ENCODE assay signal across 20 cellular contexts in the genomic region with DNA sequence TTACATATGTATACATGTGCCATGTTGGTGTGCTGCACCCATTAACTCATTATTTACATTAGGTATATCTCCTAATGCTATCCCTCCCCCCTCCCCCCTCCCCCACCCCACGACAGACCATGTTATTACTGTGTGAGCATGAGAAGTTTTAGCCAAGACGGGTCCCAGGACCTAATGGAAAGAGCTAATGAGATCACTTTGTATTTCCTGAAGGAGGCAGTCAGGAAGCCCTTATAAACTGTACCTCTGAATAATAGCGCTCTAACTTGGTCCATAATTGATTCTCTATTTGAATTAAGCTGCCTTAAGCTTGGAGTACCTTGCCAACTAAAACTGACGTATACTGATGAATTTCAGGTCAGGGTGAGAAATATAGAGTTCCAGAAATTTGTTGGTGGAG. TPM values are rescaled to one million over a fixed set of nuclear protein-coding genes. Genes with fewer than 3 reads are reported as not detected.
DNase-seq lines count a peak whose midpoint lies in the region; ATAC-seq and TF ChIP-seq lines count a peak whose summit lies in the region.
"Had no signal": no experiment of that assay in that cellular context is flagged by ENCODE, and none has a peak within 500 bp of the region (broad histone marks: within the 10 kb centered on the region; RNA-seq: fewer than 3 reads in every experiment).

No MANE protein-coding gene starts in this region.

- H3K36me3 ChIP-seq in SJSA1: no peaks in the 10 kb centered on the region
- no peaks in the 10 kb centered on the region for H3K36me3 ChIP-seq in gastroesophageal sphincter
- H3K36me3 ChIP-seq in skeletal muscle satellite cell (ENCODE audit: insufficient read depth, low read length): no peaks in the 10 kb centered on the region
- no peaks in the 10 kb centered on the region for H3K36me3 ChIP-seq in MG63
- H3K36me3 ChIP-seq: BE2C had no signal

- H3K4me2 ChIP-seq in skeletal muscle satellite cell (ENCODE audit: low read length): peak overlapping the region; percentile 89

- peaks cover 20% of the 10 kb centered on the region for H3K4me1 ChIP-seq in SJSA1 (replicated peaks)
- H3K4me1 ChIP-seq in gastroesophageal sphincter: peaks cover 0 to 20% (median 0%) of the 10 kb centered on the region in 3 donors
- H3K4me1 ChIP-seq in skeletal muscle satellite cell (ENCODE audit: control insufficient read depth, insufficient read depth, low read length): peaks cover 10% of the 10 kb centered on the region
- H3K4me1 ChIP-seq: BE2C, Caco-2 had no signal

- H3K27me3 ChIP-seq in SJSA1 (replicated peaks) (no peaks in the 10 kb centered on the region), gastroesophageal sphincter (no peaks in the 10 kb centered on the region), skeletal muscle satellite cell (ENCODE audit: control insufficient read depth, insufficient read depth, low read length) (no peaks in the 10 kb centered on the region), MG63 (no peaks in the 10 kb centered on the region)

- H3K9ac ChIP-seq in skeletal muscle satellite cell (ENCODE audit: low read depth, low read length): no peak overlapping the region

- H3K9me3 ChIP-seq in SJSA1 (replicated peaks) (no peaks in the 10 kb centered on the region), gastroesophageal sphincter (no peaks in the 10 kb centered on the region), skeletal muscle satellite cell (replicated peaks; ENCODE audit: low read length) (no peaks in the 10 kb centered on the region), MG63 (no peaks in the 10 kb centered on the region)
- H3K9me3 ChIP-seq: BE2C, Caco-2 had no signal

- TF ChIP-seq CTCF in gastroesophageal sphincter (IDR thresholded peaks at IDR 0.05): no peak

- ATAC-seq in gastroesophageal sphincter (no peak), HG03045 (IDR thresholded peaks at IDR 0.05; ENCODE audit: unreplicated experiment) (no peak)
- ATAC-seq: SK-N-SH treated with all-trans-retinoic acid at 6 μM for 48 hours had no signal

- no peak for TF ChIP-seq EP300 in gastroesophageal sphincter (IDR thresholded peaks at IDR 0.05)

- 67 to 100% methylated on average over 1 to 2 of the region's 4 CpGs for WGBS in gastroesophageal sphincter (ENCODE audit: low coverage in 1 of 2), 2 donors

- H3K27ac ChIP-seq in SJSA1 (peak overlapping the region; percentile 95), gastroesophageal sphincter (peak overlapping the region in 3 of 4 donors; percentile 45 to 93 (median 91))
- H3K27ac ChIP-seq: 22Rv1 had no signal

- H3K4me3 ChIP-seq in SJSA1 (no peak overlapping the region), gastroesophageal sphincter (no peak overlapping the region), skeletal muscle satellite cell (ENCODE audit: low read length) (no peak overlapping the region), MG63 (no peak overlapping the region)

- DNase-seq in NCI-H82 (lab: John Stamatoyannopoulos, UW) (peak; percentile 36), NCI-H82 treated with DMSO at 0.1 percent for 48 hours (lab: John Stamatoyannopoulos, UW; ENCODE audit: unreplicated experiment) (no peak), SJSA1 (ENCODE audit: low read depth in 1 of 2, low spot score in 2 of 2) (no peak), MG63 (no peak)
- DNase-seq in stimulated activated CD4-positive, alpha-beta T cell treated with anti-CD3 and anti-CD28 coated beads, Interleukin-15, amount 100 ng/mL, for 24 hours: no peak
- DNase-seq: BE2C; Caco-2; CD4-positive, CD25-positive, alpha-beta regulatory T cell; DMS153; H7; HFFc6; NCI-H1105 treated with DMSO at 0.1 percent for 48 hours; NCI-H1694 treated with DMSO at 0.1 percent for 48 hours; SHP77 had no signal

- TF ChIP-seq POLR2A in gastroesophageal sphincter (IDR thresholded peaks at IDR 0.05): no peak

RNA-seq across cellular contexts. Expression of gene NEGR1, which starts 4.1 kb away (rescaled TPM):
- total RNA-seq in SJSA1 (2014; rRNA removed; shearing (Covaris generic)): 0.38 and 1.9 TPM in 2 replicates
- total RNA-seq in gastroesophageal sphincter: 10 to 100 TPM; 33.3 to 73.0 (median 54.1) TPM
- 5.1 and 7.2 TPM in 2 replicates for total RNA-seq in skeletal muscle satellite cell (2012; rRNA removed)
- total RNA-seq in MG63 (2014; rRNA removed; shearing (Covaris generic); ENCODE audit: low replicate concordance): 0.23 and 0.62 TPM in 2 replicates
- total RNA-seq: Caco-2; CD4-positive, CD25-positive, alpha-beta regulatory T cell; OCI-LY7 had no signal

Comparison
In these comparisons a context has a peak if more than half of its experiments do, and no peak if none do; other contexts are left out.
1. RNA of gene NEGR1, which starts 4.1 kb away (total RNA-seq): 33.3 to 73.0 TPM in gastroesophageal sphincter; 0.38 to 1.9 TPM in SJSA1 and 0.23 to 0.62 TPM in MG63; every median in the first group is over 10 times any median in the second.